In the genomic region with DNA sequence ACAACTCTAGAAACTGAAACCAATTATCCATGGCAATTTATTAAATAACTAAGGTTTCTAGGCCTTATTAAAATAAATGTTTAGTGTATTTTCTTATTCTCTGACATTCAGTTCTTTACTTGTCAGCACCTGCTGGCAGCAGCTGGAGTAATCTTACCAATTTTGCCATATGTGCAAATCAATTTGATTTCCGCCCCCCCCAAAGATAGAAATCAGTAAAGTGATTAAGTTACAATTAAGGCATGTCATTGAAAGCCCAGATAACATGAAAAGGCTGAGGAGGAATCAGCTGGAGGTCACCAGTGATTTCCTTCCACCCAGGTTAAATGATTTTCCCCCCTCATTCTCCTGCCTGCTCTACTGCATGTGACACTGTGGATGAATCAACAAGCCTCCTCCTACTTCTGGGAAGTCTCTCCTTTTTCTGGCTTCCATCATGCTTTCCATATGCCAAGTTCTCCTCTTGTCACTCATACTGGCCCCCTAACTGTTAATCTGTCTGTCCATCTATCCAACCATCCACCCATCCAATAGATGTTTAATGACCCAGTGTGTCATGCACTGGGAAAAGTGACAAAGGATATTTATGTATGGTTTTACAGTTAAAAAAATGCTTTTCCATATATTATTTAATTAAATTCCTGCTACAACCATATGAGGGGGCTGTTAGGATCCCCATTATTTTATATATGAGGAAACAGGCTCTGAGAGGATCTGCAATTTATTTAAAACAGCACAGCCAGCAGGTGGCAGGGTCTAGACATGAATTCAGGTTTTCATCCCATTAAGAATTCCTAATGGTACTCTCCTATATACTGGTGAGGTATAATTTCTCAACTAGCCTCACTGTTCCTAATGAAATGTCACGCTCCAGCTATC, we compare ENCODE assay signal across 8 cellular contexts.
DNase-seq lines count a peak whose midpoint lies in the region; ATAC-seq and TF ChIP-seq lines count a peak whose summit lies in the region.

No MANE protein-coding gene starts in this region.

- no peak overlapping the region for H2AFZ ChIP-seq in SK-N-SH (ENCODE audit: low read depth)

- H3K9me3 ChIP-seq in SK-N-SH = no peaks in the 10 kb centered on the region

- H3K9ac ChIP-seq in SK-N-SH = no peak overlapping the region

- H3K4me1 Mint-ChIP-seq in nephron = peaks cover 19% of the 10 kb centered on the region

- H3K9me3 Mint-ChIP-seq in nephron = no peaks in the 10 kb centered on the region

- peak overlapping the region in 1 of 3 experiments; percentile 58 for H3K27ac Mint-ChIP-seq in nephron

- POLR2A ChIA-PET in SK-N-SH (lab: Yijun Ruan, JAX) = no interaction called here

- TF ChIP-seq EP300 in SK-N-SH (IDR thresholded peaks at IDR 0.05; ENCODE audit: borderline replicate concordance in 1 of 2, low read depth in 1 of 2, low read length in 1 of 2) = peak in 1 of 2 experiments; percentile 53; a peak in 2 of 4 replicates

- H3K9me2 ChIP-seq in SK-N-SH = no peaks in the 10 kb centered on the region

- peak overlapping the region; percentile 10; the same call in 1 of the 2 replicates for H3K4me2 ChIP-seq in SK-N-SH

- DNase-seq in DMS79 treated with DMSO at 0.1 percent for 48 hours (lab: John Stamatoyannopoulos, UW) = peak; percentile 55
- peak; percentile 78 for DNase-seq in LHCN-M2 (ENCODE audit: low read depth)
- DNase-seq in SK-N-SH = peak; percentile 53
- no peak for DNase-seq in epithelial cell of prostate (ENCODE audit: low read depth, low spot score)
- no peak for DNase-seq in germinal center (ENCODE audit: low spot score)
- no peak for DNase-seq in SKM-1 treated with dmso at 0.1 percent for 144 hours (lab: John Stamatoyannopoulos, UW; ENCODE audit: unreplicated experiment)

- no peaks in the 10 kb centered on the region for H4K20me1 ChIP-seq in SK-N-SH (ENCODE audit: insufficient read depth)

- TF ChIP-seq CTCF in SK-N-SH (IDR thresholded peaks at IDR 0.05) = peak; percentile 97
- TF ChIP-seq CTCF in nephron (IDR thresholded peaks at IDR 0.05; ENCODE audit: unreplicated experiment in 3 of 3) = peak; percentile 62 to 72 (median 69)

- H3K79me2 ChIP-seq in SK-N-SH (ENCODE audit: insufficient read depth) = no peaks in the 10 kb centered on the region

- H3F3A ChIP-seq in SK-N-SH (replicated peaks; ENCODE audit: insufficient read depth) = no peaks in the 10 kb centered on the region

- CTCF ChIA-PET in SK-N-SH (lab: Yijun Ruan, JAX) = interaction anchor here (0.6 to 18.1 kb wide), 60 partner anchors 9 to 781 kb away, joined by 3 to 356 read pairs (median 5); a partner anchor contains a TSS

- no peaks in the 10 kb centered on the region for H3K36me3 Mint-ChIP-seq in nephron (ENCODE audit: low read depth)

- no peak overlapping the region for H3K4me3 Mint-ChIP-seq in nephron

- peaks cover 16 to 20% of the 10 kb centered on the region in 2 experiments for H3K4me1 ChIP-seq in SK-N-SH (ENCODE audit: control insufficient read depth in 1 of 2, insufficient read depth in 2 of 2, low read depth in 1 of 2, low read length in 1 of 2)

- H3K36me3 ChIP-seq in SK-N-SH (replicated peaks in 1 of 2; ENCODE audit: control insufficient read depth in 1 of 2, insufficient read depth in 2 of 2, low read length in 1 of 2) = no peaks in the 10 kb centered on the region

- H3K27me3 Mint-ChIP-seq in nephron (ENCODE audit: low read depth) = peaks cover 9% of the 10 kb centered on the region

- WGBS in SK-N-SH (ENCODE audit: low lambda C conversion rate) = 68% methylated on average over 2 of the region's 2 CpGs

- no peak overlapping the region for H3K4me3 ChIP-seq in SK-N-SH (ENCODE audit: low read depth in 2 of 2, low read length in 1 of 2)

- peak overlapping the region; percentile 20 to 44 for H3K27ac ChIP-seq in SK-N-SH (ENCODE audit: low read depth in 2 of 2, low read length in 1 of 2)
- peak overlapping the region; percentile 31 for H3K27ac ChIP-seq in epithelial cell of prostate

- peak; percentile 96 for TF ChIP-seq RAD21 in SK-N-SH (IDR thresholded peaks at IDR 0.05; ENCODE audit: low read length)

- ATAC-seq in HG02588 (IDR thresholded peaks at IDR 0.05; ENCODE audit: unreplicated experiment) = no peak

- no peaks in the 10 kb centered on the region for H3K27me3 ChIP-seq in SK-N-SH (ENCODE audit: insufficient read depth)

TF ChIP-seq in SK-N-SH, 30 proteins besides CTCF, POLR2A, EP300 and RAD21:
- TF ChIP-seq EZH2phosphoT487 (IDR thresholded peaks at IDR 0.05; ENCODE audit: borderline replicate concordance, low read depth) (no peak), POLR2AphosphoS5 (IDR thresholded peaks at IDR 0.05; ENCODE audit: low read depth, low read length) (no peak), YY1 (IDR thresholded peaks at IDR 0.05; ENCODE audit: low read depth) (no peak), RCOR1 (IDR thresholded peaks at IDR 0.05; ENCODE audit: low read length) (peak; percentile 90), TEAD4 (IDR thresholded peaks at IDR 0.05; ENCODE audit: borderline replicate concordance, insufficient read depth) (no peak), RFX5 (IDR thresholded peaks at IDR 0.05; ENCODE audit: low read length) (no peak), RXRA (IDR thresholded peaks at IDR 0.05; ENCODE audit: borderline replicate concordance, low read depth) (no peak), MXI1 (IDR thresholded peaks at IDR 0.05; ENCODE audit: low read depth, low read length) (peak; percentile 50; the same call in 1 of the 2 replicates), TAF1 (IDR thresholded peaks at IDR 0.05; ENCODE audit: borderline replicate concordance, low read depth, low read length) (no peak), CHD2 (IDR thresholded peaks at IDR 0.05; ENCODE audit: low read length, partially characterized antibody) (peak; percentile 36), GATA2 (CRISPR knock-in tag; IDR thresholded peaks at IDR 0.05) (peak; percentile 70), NRF1 (IDR thresholded peaks at IDR 0.05; ENCODE audit: low read depth, low read length) (0 out of 2 replicates have a peak, but pooled peaks have one; percentile 17), SMC3 (IDR thresholded peaks at IDR 0.05; ENCODE audit: low read depth, low read length) (peak; percentile 89)
- TF ChIP-seq, protein P1, sequence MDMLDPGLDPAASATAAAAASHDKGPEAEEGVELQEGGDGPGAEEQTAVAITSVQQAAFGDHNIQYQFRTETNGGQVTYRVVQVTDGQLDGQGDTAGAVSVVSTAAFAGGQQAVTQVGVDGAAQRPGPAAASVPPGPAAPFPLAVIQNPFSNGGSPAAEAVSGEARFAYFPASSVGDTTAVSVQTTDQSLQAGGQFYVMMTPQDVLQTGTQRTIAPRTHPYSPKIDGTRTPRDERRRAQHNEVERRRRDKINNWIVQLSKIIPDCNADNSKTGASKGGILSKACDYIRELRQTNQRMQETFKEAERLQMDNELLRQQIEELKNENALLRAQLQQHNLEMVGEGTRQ (IDR thresholded peaks at IDR 0.05; ENCODE audit: borderline replicate concordance, low read depth, low read length) = no peak

Comparison
In these comparisons a context has a peak if more than half of its experiments do, and no peak if none do; other contexts are left out.
1. DNase-seq: peak in DMS79 treated with DMSO at 0.1 percent for 48 hours (single experiment), LHCN-M2 (single experiment) and SK-N-SH (single experiment); none in epithelial cell of prostate (single experiment), germinal center (single experiment) and SKM-1 treated with dmso at 0.1 percent for 144 hours (single experiment).